In genomic region chr14:92122761-92123160, GRCh38 we compare ENCODE assay signal across 8 cellular contexts. TPM values are rescaled to one million over a fixed set of nuclear protein-coding genes. Genes with fewer than 3 reads are reported as not detected.
DNase-seq lines count a peak whose midpoint lies in the region; ATAC-seq, FAIRE-seq and TF ChIP-seq lines count a peak whose summit lies in the region.

No MANE protein-coding gene starts in this region.

- no peak for FAIRE-seq in pancreas (lab: Jason Lieb, UNC)

- intact Hi-C loops in Panc1 (cut with micrococcal nuclease; ENCODE audit: unreplicated experiment): no loop called here
- intact Hi-C loops in pancreas (cut with DNase I): no loop called here

- 29 to 33% methylated on average over 9 of the region's 9 CpGs for WGBS in pancreas, 2 donors

- peak overlapping the region; percentile 97 for H3K27ac ChIP-seq in Panc1 (ENCODE audit: low read length)
- peak overlapping the region; percentile 73 for H3K27ac ChIP-seq in epithelial cell of prostate
- H3K27ac ChIP-seq in pancreas: peak overlapping the region in 2 of 4 donors; percentile 87 to 90

- in situ Hi-C loops in Panc1 (cut with HindIII; ENCODE audit: low pct_unique_long_range_greater_than_20kb, low sequenced_read_pairs): no loop called here

- H3K4me1 ChIP-seq in Panc1 (ENCODE audit: control insufficient read depth, insufficient read depth, low read length) (no peaks in the 10 kb centered on the region), pancreas (peaks cover 0 to 25% (median 16%) of the 10 kb centered on the region in 3 donors)

- TF ChIP-seq CTCF in Panc1 (IDR thresholded peaks at IDR 0.05): no peak
- no peak for TF ChIP-seq CTCF in pancreas (IDR thresholded peaks at IDR 0.05)

- ATAC-seq in Panc1 (no peak), pancreas (peak in 1 of 4 donors; percentile 6), GM21723 (IDR thresholded peaks at IDR 0.05; ENCODE audit: unreplicated experiment) (no peak)

- H3K36me3 ChIP-seq in Panc1 (ENCODE audit: control insufficient read depth, insufficient read depth, low read length): peaks cover 10% of the 10 kb centered on the region
- H3K36me3 ChIP-seq in pancreas: peaks cover 0 to 2% (median 0%) of the 10 kb centered on the region in 3 donors

- peak overlapping the region; percentile 81 to 94 for H3K4me3 ChIP-seq in Panc1 (ENCODE audit: low read depth in 2 of 2, low read length in 2 of 2)
- H3K4me3 ChIP-seq in pancreas: peak overlapping the region; percentile 77 to 90 (median 82)

- DNase-seq in EH (ENCODE audit: low read depth) (peak; percentile 18), Panc1 (ENCODE audit: low read depth, low spot score) (no peak), epithelial cell of prostate (ENCODE audit: low read depth, low spot score) (no peak), pancreas (no peak), NCI-H1105 (lab: John Stamatoyannopoulos, UW) (no peak), RPMI8226 (no peak)
- DNase-seq in stimulated activated CD4-positive, alpha-beta T cell treated with anti-CD3 and anti-CD28 coated beads, Interleukin-4, amount 100 ng/mL, for 4 hours: no peak

- H3K27me3 ChIP-seq in Panc1 (ENCODE audit: control insufficient read depth, insufficient read depth, low read length) (no peaks in the 10 kb centered on the region), pancreas (no peaks in the 10 kb centered on the region)

- POLR2A ChIA-PET in Panc1 (lab: Charles Lee): interaction anchor here (0.7 kb wide), 1 partner anchor 22 kb away, joined by 6 read pairs; no protein-coding TSS in a partner anchor

- CTCF ChIA-PET in Panc1 (lab: Charles Lee): interaction anchor here (0.6 kb wide), 1 partner anchor 15 kb away, joined by 3 read pairs; no protein-coding TSS in a partner anchor

- H3K9me3 ChIP-seq in Panc1 (ENCODE audit: control insufficient read depth, insufficient read depth, low read depth, low read length) (no peaks in the 10 kb centered on the region), pancreas (no peaks in the 10 kb centered on the region)

- BruUV-seq in Panc1 (replicated peaks; lab: Mats Ljungman, UMichigan): TSS peak; percentile 62

RNA-seq across cellular contexts. Expression of gene CPSF2, which starts 1.0 kb away (rescaled TPM):
- 62.0 TPM for total RNA-seq in Panc1 (2021; ENCODE audit: unreplicated experiment)
- polyA plus RNA-seq in Panc1 (2012; ENCODE audit: insufficient read length): 33.3 TPM
- total RNA-seq in pancreas: 10 to 100 TPM; 13.6 to 30.0 (median 25.8) TPM
- polyA plus RNA-seq in pancreas: 1 to 10 TPM; 3.8 to 5.6 TPM

RNA-seq across cellular contexts. Expression of gene NDUFB1, which starts 1.3 kb away (rescaled TPM):
- total RNA-seq in Panc1 (2021; ENCODE audit: unreplicated experiment) (126 TPM), pancreas (10 to 100 TPM; 26.1 to 53.6 (median 41.8) TPM)
- polyA plus RNA-seq in Panc1 (2012; ENCODE audit: insufficient read length): 147 TPM
- polyA plus RNA-seq in pancreas: 100 to 1,000 TPM; 405 to 447 TPM

RNA-seq across cellular contexts. Expression of gene ATXN3, which starts 16.4 kb away (rescaled TPM):
- 14.6 TPM for total RNA-seq in Panc1 (2021; ENCODE audit: unreplicated experiment)
- polyA plus RNA-seq in Panc1 (2012; ENCODE audit: insufficient read length): 9.3 TPM
- 10 to 100 TPM in 4 of 6 donors, 1 to 10 TPM in 2; 8.0 to 20.1 (median 12.3) TPM for total RNA-seq in pancreas
- polyA plus RNA-seq in pancreas: 10 to 100 TPM; 13.3 to 34.0 TPM
